17 cellular contexts compared by ENCODE assay signal in the genomic region with DNA sequence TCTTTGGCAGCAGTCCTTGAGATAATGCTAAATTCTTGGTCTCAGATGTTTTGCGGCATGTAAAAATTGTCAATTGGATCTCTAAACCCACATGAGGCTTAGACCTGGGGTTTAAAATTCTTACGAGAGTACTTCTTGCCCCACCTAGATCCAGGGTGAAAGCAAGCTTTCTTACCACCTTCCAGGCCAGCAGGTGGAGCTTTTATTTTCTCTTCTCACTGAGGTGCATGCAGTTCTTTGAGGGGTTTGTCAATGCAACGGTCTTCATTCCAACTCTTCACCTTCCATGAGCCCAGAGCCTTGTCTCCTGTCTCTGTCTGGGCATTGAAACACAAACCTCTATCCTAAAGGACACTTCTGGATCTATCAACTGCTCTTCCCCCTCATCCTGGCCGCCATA.
A peak's percentile ranks its signal among the peaks of the same experiment; 100 is the strongest.
DNase-seq lines count a peak whose midpoint lies in the region; ATAC-seq and TF ChIP-seq lines count a peak whose summit lies in the region.
"Had no signal": no experiment of that assay in that cellular context is flagged by ENCODE, and none has a peak within 500 bp of the region (broad histone marks: within the 10 kb centered on the region; RNA-seq: fewer than 3 reads in every experiment).

No MANE protein-coding gene starts in this region.

- no peak overlapping the region for H3K27ac Mint-ChIP-seq in WTC11
- H3K27ac Mint-ChIP-seq: activated naive CD8-positive, alpha-beta T cell treated with anti-CD3 and anti-CD28 coated beads, Interleukin-2, amount 10 ng/mL, durations not matched to agents 7 days and 5 days; T-helper 1 cell treated with Interleukin-12 subunit alpha and Interleukin-12 subunit beta and Interleukin-4 antibody, amounts not matched to agents 30 μg/mL and 1 μg/mL, for 36 hours had no signal

- H3K36me3 ChIP-seq in GM06990 (ENCODE audit: control insufficient read depth, insufficient read depth, low read length), result no peaks in the 10 kb centered on the region
- H3K36me3 ChIP-seq: spleen had no signal

- peaks cover 4% of the 10 kb centered on the region; the same call in 1 of the 2 replicates for H3K27me3 Mint-ChIP-seq in WTC11 (ENCODE audit: low read depth)

- no peak overlapping the region for H3K4me3 Mint-ChIP-seq in WTC11
- H3K4me3 Mint-ChIP-seq: activated naive CD8-positive, alpha-beta T cell treated with anti-CD3 and anti-CD28 coated beads, Interleukin-2, amount 10 ng/mL, durations not matched to agents 7 days and 5 days; T-helper 1 cell treated with Interleukin-12 subunit alpha and Interleukin-12 subunit beta and Interleukin-4 antibody, amounts not matched to agents 30 μg/mL and 1 μg/mL, for 36 hours had no signal

- ATAC-seq in WTC11 (peak; percentile 51; the same call in 1 of the 2 replicates), HG02678 (IDR thresholded peaks at IDR 0.05; ENCODE audit: unreplicated experiment) (no peak), GM19351 (IDR thresholded peaks at IDR 0.05; ENCODE audit: unreplicated experiment) (no peak)
- ATAC-seq: left cardiac atrium; stimulated activated naive CD8-positive, alpha-beta T cell treated with anti-CD3 and anti-CD28 coated beads, Interleukin-15, Interleukin-2, amounts not matched to agents 100 U/mL and 50 U/mL, for 24 hours had no signal

- H3K27me3 ChIP-seq in GM06990 (replicated peaks; ENCODE audit: control insufficient read depth, insufficient read depth, low read length), result no peaks in the 10 kb centered on the region; the same call in 1 of the 2 replicates

- no peaks in the 10 kb centered on the region for H3K36me3 Mint-ChIP-seq in WTC11
- H3K36me3 Mint-ChIP-seq: activated naive CD8-positive, alpha-beta T cell treated with anti-CD3 and anti-CD28 coated beads, Interleukin-2, amount 10 ng/mL, durations not matched to agents 7 days and 5 days had no signal

- no peak overlapping the region for H3K4me3 ChIP-seq in GM06990 (replicated peaks; ENCODE audit: low read depth, low read length)
- H3K4me3 ChIP-seq: spleen had no signal

- POLR2A ChIA-PET in WTC11 (lab: Charles Lee), result no interaction called here

- H3K9me3 Mint-ChIP-seq in WTC11, result peaks cover 9% of the 10 kb centered on the region
- H3K9me3 Mint-ChIP-seq: activated naive CD8-positive, alpha-beta T cell treated with anti-CD3 and anti-CD28 coated beads, Interleukin-2, amount 10 ng/mL, durations not matched to agents 7 days and 5 days; T-helper 1 cell treated with Interleukin-12 subunit alpha and Interleukin-12 subunit beta and Interleukin-4 antibody, amounts not matched to agents 30 μg/mL and 1 μg/mL, for 36 hours had no signal

- DNase-seq in COLO668 (lab: John Stamatoyannopoulos, UW; ENCODE audit: unreplicated experiment) (peak; percentile 19), GM06990 (ENCODE audit: extremely low read depth, insufficient read length) (no peak), LoVo (ENCODE audit: low spot score) (peak; percentile 1), WTC11 (ENCODE audit: low spot score) (no peak), T-helper 9 cell (no peak)
- DNase-seq: activated CD4-positive, alpha-beta T cell treated with anti-CD3 and anti-CD28 coated beads for 1 hour; activated naive CD8-positive, alpha-beta T cell treated with anti-CD3 and anti-CD28 coated beads, Interleukin-2, amount 10 ng/mL, durations not matched to agents 7 days and 5 days; activated T-cell treated with anti-CD3 and anti-CD28 coated beads for 4 hours; C1 segment of cervical spinal cord; hippocampal formation; left cardiac atrium; NCI-H446 treated with DMSO at 0.1 percent for 48 hours; spleen; stimulated activated naive CD8-positive, alpha-beta T cell treated with anti-CD3 and anti-CD28 coated beads, Interleukin-15, Interleukin-2, amounts not matched to agents 100 U/mL and 50 U/mL, for 24 hours had no signal

- TF ChIP-seq CTCF in GM06990 (IDR thresholded peaks at IDR 0.05; ENCODE audit: insufficient read depth, low read length, poor library complexity, severe bottlenecking) (peak; percentile 40), WTC11 (IDR thresholded peaks at IDR 0.05) (no peak)

- no peaks in the 10 kb centered on the region for H3K4me1 Mint-ChIP-seq in WTC11
- H3K4me1 Mint-ChIP-seq: activated naive CD8-positive, alpha-beta T cell treated with anti-CD3 and anti-CD28 coated beads, Interleukin-2, amount 10 ng/mL, durations not matched to agents 7 days and 5 days had no signal

- CTCF ChIA-PET in WTC11 (lab: Charles Lee), result interaction anchor here (0.6 to 1.9 kb wide), 20 partner anchors 8 to 435 kb away, joined by 3 to 9 read pairs (median 5); no protein-coding TSS in a partner anchor

TF ChIP-seq in WTC11, 78 proteins besides CTCF, POLR2A, EP300 and RAD21 (continues in another document):
- TF ChIP-seq, protein P1, sequence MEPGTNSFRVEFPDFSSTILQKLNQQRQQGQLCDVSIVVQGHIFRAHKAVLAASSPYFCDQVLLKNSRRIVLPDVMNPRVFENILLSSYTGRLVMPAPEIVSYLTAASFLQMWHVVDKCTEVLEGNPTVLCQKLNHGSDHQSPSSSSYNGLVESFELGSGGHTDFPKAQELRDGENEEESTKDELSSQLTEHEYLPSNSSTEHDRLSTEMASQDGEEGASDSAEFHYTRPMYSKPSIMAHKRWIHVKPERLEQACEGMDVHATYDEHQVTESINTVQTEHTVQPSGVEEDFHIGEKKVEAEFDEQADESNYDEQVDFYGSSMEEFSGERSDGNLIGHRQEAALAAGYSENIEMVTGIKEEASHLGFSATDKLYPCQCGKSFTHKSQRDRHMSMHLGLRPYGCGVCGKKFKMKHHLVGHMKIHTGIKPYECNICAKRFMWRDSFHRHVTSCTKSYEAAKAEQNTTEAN (CRISPR knock-in tag; IDR thresholded peaks at IDR 0.05), result no peak
- no peak for TF ChIP-seq ATF3 (CRISPR knock-in tag; conservative IDR thresholded peaks at IDR 0.05)
- no peak for TF ChIP-seq FOXP1 (CRISPR knock-in tag; IDR thresholded peaks at IDR 0.05; ENCODE audit: borderline replicate concordance)
- no peak for TF ChIP-seq ETV6 (CRISPR knock-in tag; IDR thresholded peaks at IDR 0.05)
- TF ChIP-seq KAT7 (CRISPR knock-in tag; IDR thresholded peaks at IDR 0.05; ENCODE audit: borderline replicate concordance), result no peak
- no peak for TF ChIP-seq ZNF416 (CRISPR knock-in tag; IDR thresholded peaks at IDR 0.05)
- no peak for TF ChIP-seq E2F5 (CRISPR knock-in tag; IDR thresholded peaks at IDR 0.05)
- TF ChIP-seq PRDM15 (CRISPR knock-in tag; IDR thresholded peaks at IDR 0.05), result no peak
- no peak for TF ChIP-seq NFE2L1 (CRISPR knock-in tag; IDR thresholded peaks at IDR 0.05)

Comparison
In these comparisons a context has a peak if more than half of its experiments do, and no peak if none do; other contexts are left out.
1. DNase-seq: peak in COLO668 (single experiment) and LoVo (single experiment); none in GM06990 (single experiment), WTC11 (single experiment) and T-helper 9 cell (single experiment).